In genomic region chr17:28474035-28474640, GRCh38 we compare ENCODE assay signal across 13 cellular contexts. TPM values are rescaled to one million over a fixed set of nuclear protein-coding genes. Genes with fewer than 3 reads are reported as not detected.
"Had no signal": no experiment of that assay in that cellular context is flagged by ENCODE, and none has a peak within 500 bp of the region (broad histone marks: within the 10 kb centered on the region; RNA-seq: fewer than 3 reads in every experiment).

No MANE protein-coding gene starts in this region.

- H3K27me3 ChIP-seq: ovary, uterus had no signal

- ATAC-seq: activated CD8-positive, alpha-beta T cell treated with anti-CD3 and anti-CD28 coated beads, Interleukin-2, amount 10 ng/mL, durations not matched to agents 7 days and 5 days had no signal

- H3K27ac ChIP-seq: brain microvascular endothelial cell, esophagus squamous epithelium, left ventricle myocardium inferior, ovary, uterus had no signal

- H3K4me3 ChIP-seq: esophagus squamous epithelium, left ventricle myocardium inferior, ovary, skin epidermis, uterus had no signal

- H3K9me3 ChIP-seq: esophagus squamous epithelium, left ventricle myocardium inferior, ovary, uterus had no signal

- DNase-seq: activated CD4-positive, alpha-beta T cell treated with anti-CD3 and anti-CD28 coated beads for 1 hour; activated CD8-positive, alpha-beta T cell treated with anti-CD3 and anti-CD28 coated beads, Interleukin-2, amount 10 ng/mL, durations not matched to agents 7 days and 5 days; brain microvascular endothelial cell; esophagus squamous epithelium; foreskin fibroblast; left ventricle myocardium inferior; uterus had no signal

- H3K36me3 ChIP-seq: brain microvascular endothelial cell, esophagus squamous epithelium, left ventricle myocardium inferior, ovary, uterus had no signal

- H3K4me1 ChIP-seq: esophagus squamous epithelium, left ventricle myocardium inferior, uterus had no signal

RNA-seq across cellular contexts. Expression of gene SLC13A2, which starts 0.7 kb away (rescaled TPM):
- total RNA-seq: activated CD8-positive, alpha-beta T cell treated with anti-CD3 and anti-CD28 coated beads, Interleukin-2, amount 10 ng/mL, durations not matched to agents 7 days and 5 days; activated T-helper 2 cell treated with anti-CD3 and anti-CD28 coated beads, Interferon-gamma antibody, Interleukin-2, Interleukin-4, amounts not matched to agents 10 μg/mL and 5 μg/mL and 100 μg/mL, durations not matched to agents 14 hours and 24 hours and 36 hours; cerebellum; esophagus squamous epithelium; left ventricle myocardium inferior; myocyte; neural crest cell; uterus had no signal
- polyA plus RNA-seq: ovary had no signal

RNA-seq across cellular contexts. Expression of gene FOXN1, which starts 32.0 kb away (rescaled TPM):
- total RNA-seq: activated CD8-positive, alpha-beta T cell treated with anti-CD3 and anti-CD28 coated beads, Interleukin-2, amount 10 ng/mL, durations not matched to agents 7 days and 5 days; activated T-helper 2 cell treated with anti-CD3 and anti-CD28 coated beads, Interferon-gamma antibody, Interleukin-2, Interleukin-4, amounts not matched to agents 10 μg/mL and 5 μg/mL and 100 μg/mL, durations not matched to agents 14 hours and 24 hours and 36 hours; cerebellum; left ventricle myocardium inferior; myocyte; neural crest cell; ovary; uterus had no signal
- polyA plus RNA-seq: ovary had no signal
